Comparison of ENCODE assay signal across 12 cellular contexts in the genomic region with DNA sequence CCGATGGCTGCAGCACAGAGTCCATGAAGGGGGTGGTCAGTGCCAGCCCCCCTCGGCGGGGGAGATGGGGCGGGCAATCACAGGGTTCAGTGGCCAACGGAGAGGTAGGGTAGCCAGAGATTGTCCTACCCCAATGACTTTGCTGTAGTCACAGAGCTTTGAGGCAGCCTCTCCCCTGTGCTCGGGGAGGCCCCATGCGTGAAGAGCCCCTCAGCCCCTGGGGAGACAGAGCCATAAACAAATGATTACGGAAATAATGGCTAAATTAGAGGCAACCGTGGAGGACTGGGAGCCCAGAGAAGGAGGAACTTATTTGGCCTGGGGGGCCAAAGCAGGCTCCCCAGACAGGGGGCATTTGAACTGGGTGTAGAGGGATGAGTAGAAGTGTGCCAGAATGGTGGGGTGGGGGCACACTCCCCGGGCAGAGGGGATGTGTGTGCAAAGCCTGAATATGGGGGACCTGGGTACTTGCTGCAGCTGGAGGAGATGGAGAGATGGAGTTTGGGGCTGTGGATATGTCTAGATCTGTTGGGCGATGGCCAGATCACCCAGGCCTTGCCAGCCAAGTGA.
DNase-seq lines count a peak whose midpoint lies in the region; ATAC-seq and TF ChIP-seq lines count a peak whose summit lies in the region.
"Had no signal": no experiment of that assay in that cellular context is flagged by ENCODE, and none has a peak within 500 bp of the region (broad histone marks: within the 10 kb centered on the region; RNA-seq: fewer than 3 reads in every experiment).

No MANE protein-coding gene starts in this region.

- H3K4me3 ChIP-seq in right atrium auricular region: no peak overlapping the region
- peak overlapping the region; percentile 58 for H3K4me3 ChIP-seq in coronary artery
- H3K4me3 ChIP-seq in neural progenitor cell: no peak overlapping the region
- H3K4me3 ChIP-seq: cardiac muscle cell had no signal

- no peak overlapping the region for H2AFZ ChIP-seq in neural progenitor cell (replicated peaks)

- no peak overlapping the region for H3K4me2 ChIP-seq in neural progenitor cell

- no peak for DNase-seq in right atrium auricular region (ENCODE audit: low spot score)
- no peak for DNase-seq in left ventricle myocardium superior
- DNase-seq in coronary artery (ENCODE audit: low spot score): no peak
- no peak for DNase-seq in neural progenitor cell (ENCODE audit: low spot score)
- no peak for DNase-seq in iPS-NIHi7 (ENCODE audit: extremely low spot score)
- DNase-seq: activated CD4-positive, alpha-beta T cell treated with anti-CD3 and anti-CD28 coated beads for 4 hours; erythroblast; NCI-H2029 had no signal

- H3K27me3 Mint-ChIP-seq in neural progenitor cell (ENCODE audit: insufficient read depth, low read depth): no peaks in the 10 kb centered on the region

- H3K79me2 ChIP-seq in neural progenitor cell (ENCODE audit: low read depth): no peaks in the 10 kb centered on the region

- H3K27ac ChIP-seq in right atrium auricular region (peak overlapping the region; percentile 8 to 20), coronary artery (peak overlapping the region in 1 of 2 donors; percentile 60), neural progenitor cell (no peak overlapping the region)
- H3K27ac ChIP-seq: cardiac muscle cell had no signal

- H3K36me3 Mint-ChIP-seq in neural progenitor cell: peaks cover 4% of the 10 kb centered on the region

- H3K36me3 ChIP-seq in right atrium auricular region (peaks cover 6% of the 10 kb centered on the region), neural progenitor cell (no peaks in the 10 kb centered on the region)

- no peaks in the 10 kb centered on the region for H3K27me3 ChIP-seq in right atrium auricular region
- no peaks in the 10 kb centered on the region for H3K27me3 ChIP-seq in neural progenitor cell
- H3K27me3 ChIP-seq: cardiac muscle cell had no signal

- intact Hi-C loops in left ventricle myocardium superior (cut with micrococcal nuclease): no loop called here

- TF ChIP-seq CTCF in right atrium auricular region (IDR thresholded peaks at IDR 0.05) (no peak), coronary artery (IDR thresholded peaks at IDR 0.05) (no peak), neural progenitor cell (IDR thresholded peaks at IDR 0.05) (no peak)

- H3K4me3 Mint-ChIP-seq in neural progenitor cell: no peak overlapping the region

- H3K4me1 Mint-ChIP-seq in neural progenitor cell: peaks cover 55% of the 10 kb centered on the region

- peak overlapping the region; percentile 84 for H3K27ac Mint-ChIP-seq in neural progenitor cell

- peaks cover 65% of the 10 kb centered on the region for H4K20me1 ChIP-seq in neural progenitor cell (ENCODE audit: low read depth)

- no peaks in the 10 kb centered on the region for H3F3A ChIP-seq in neural progenitor cell (ENCODE audit: low read depth)

- no peak overlapping the region for H3K9ac ChIP-seq in neural progenitor cell

- H3K9me3 Mint-ChIP-seq in neural progenitor cell: no peaks in the 10 kb centered on the region

- ATAC-seq in left ventricle myocardium superior: no peak
- no peak for ATAC-seq in HG03135 (IDR thresholded peaks at IDR 0.05; ENCODE audit: unreplicated experiment)
- ATAC-seq in GM19023 (IDR thresholded peaks at IDR 0.05; ENCODE audit: unreplicated experiment): no peak
- ATAC-seq in GM18498 (IDR thresholded peaks at IDR 0.05; ENCODE audit: unreplicated experiment): no peak

- H3K9me3 ChIP-seq in right atrium auricular region (no peaks in the 10 kb centered on the region), neural progenitor cell (ENCODE audit: low read depth) (no peaks in the 10 kb centered on the region)

- H3K4me1 ChIP-seq in right atrium auricular region (peaks cover 0 to 53% of the 10 kb centered on the region in 2 donors), neural progenitor cell (peaks cover 7% of the 10 kb centered on the region)
